10 cellular contexts compared by ENCODE assay signal in genomic region chr17:18624862-18625501, GRCh38. TPM values are rescaled to one million over a fixed set of nuclear protein-coding genes. Genes with fewer than 3 reads are reported as not detected.
DNase-seq lines count a peak whose midpoint lies in the region; ATAC-seq and TF ChIP-seq lines count a peak whose summit lies in the region.
"Not testable (repeated sequence)": the region's sequence is repeated elsewhere in the genome, so short reads cannot be mapped to it uniquely, and the experiment has no call there.
"Had no signal": no experiment of that assay in that cellular context is flagged by ENCODE, and none has a peak within 500 bp of the region (broad histone marks: within the 10 kb centered on the region; RNA-seq: fewer than 3 reads in every experiment).

No MANE protein-coding gene starts in this region.

- POLR2A ChIA-PET in Caco-2 (lab: Charles Lee), result not testable (repeated sequence)

- not testable (repeated sequence) for TF ChIP-seq CTCF in Caco-2 (IDR thresholded peaks at IDR 0.05; ENCODE audit: insufficient read depth in 1 of 2, low read depth in 1 of 2, low read length in 1 of 2, severe bottlenecking in 1 of 2, unreplicated experiment in 1 of 2); NB4 (IDR thresholded peaks at IDR 0.05; ENCODE audit: low read depth, low read length); parathyroid adenoma (IDR thresholded peaks at IDR 0.05); testis (IDR thresholded peaks at IDR 0.05)

- H3K27ac Mint-ChIP-seq in Caco-2 (ENCODE audit: unreplicated experiment) (peak overlapping the region; percentile 88), immature natural killer cell (peak overlapping the region; percentile 61 to 94 (median 86))

- ATAC-seq in GM21825 (IDR thresholded peaks at IDR 0.05; ENCODE audit: unreplicated experiment), result peak; percentile 10
- ATAC-seq in activated T-cell treated with anti-CD3 and anti-CD28 coated beads, Interleukin-2, amount 50 U/mL, for 4 hours, result peak; percentile 36 to 51

- TSS peak; percentile 82 for BruUV-seq in Caco-2 (replicated peaks; lab: Mats Ljungman, UMichigan)

- H3K9ac ChIP-seq in parathyroid adenoma, result not testable (repeated sequence)

- H3K27ac ChIP-seq in parathyroid adenoma, result not testable (repeated sequence)
- peak overlapping the region; percentile 72 to 74 for H3K27ac ChIP-seq in testis

- H3K9me3 Mint-ChIP-seq in Caco-2 (ENCODE audit: unreplicated experiment); activated T-cell treated with anti-CD3 and anti-CD28 coated beads, Interleukin-2, amount 50 U/mL, for 4 hours; immature natural killer cell: not testable (repeated sequence)

- 11 to 55% methylated on average over 9 to 16 of the region's 35 CpGs for WGBS in testis, 2 donors

- H3K36me3 Mint-ChIP-seq in Caco-2 (ENCODE audit: insufficient read depth, unreplicated experiment), result peaks cover 13% of the 10 kb centered on the region
- not testable (repeated sequence) for H3K36me3 Mint-ChIP-seq in activated T-cell treated with anti-CD3 and anti-CD28 coated beads, Interleukin-2, amount 50 U/mL, for 4 hours (ENCODE audit: insufficient read depth); immature natural killer cell

- not testable (repeated sequence) for H3K27me3 Mint-ChIP-seq in Caco-2 (ENCODE audit: insufficient read depth, unreplicated experiment); activated T-cell treated with anti-CD3 and anti-CD28 coated beads, Interleukin-2, amount 50 U/mL, for 4 hours (ENCODE audit: low read depth)
- peaks cover 4 to 19% (median 11%) of the 10 kb centered on the region in 3 donors for H3K27me3 Mint-ChIP-seq in immature natural killer cell (ENCODE audit: low read depth in 3 of 3)

- H3K4me3 ChIP-seq in Caco-2 (ENCODE audit: low read depth, low read length) (peak overlapping the region; percentile 73), NB4 (ENCODE audit: low read depth, low read length) (peak overlapping the region; percentile 75), testis (peak overlapping the region; percentile 49 to 71)
- H3K4me3 ChIP-seq in parathyroid adenoma (ENCODE audit: low read depth, low read length), result not testable (repeated sequence)

- not testable (repeated sequence) for H3K4me2 ChIP-seq in parathyroid adenoma (ENCODE audit: low read length)

- H3K9me3 ChIP-seq in Caco-2; parathyroid adenoma (ENCODE audit: control insufficient read depth, low read length); testis: not testable (repeated sequence)

- H3K79me2 ChIP-seq in parathyroid adenoma, result not testable (repeated sequence)

- DNase-seq in Caco-2 (peak; percentile 26 to 43), NB4 (ENCODE audit: low read depth) (peak; percentile 59), dermis blood vessel endothelial cell (peak; percentile 49)
- DNase-seq in activated T-cell treated with anti-CD3 and anti-CD28 coated beads, Interleukin-2, amount 50 U/mL, for 4 hours; immature natural killer cell; testis: not testable (repeated sequence)

- not testable (repeated sequence) for H3K36me3 ChIP-seq in Caco-2 (ENCODE audit: control insufficient read depth, insufficient read depth, low read length); parathyroid adenoma (ENCODE audit: control insufficient read depth, insufficient read depth, low read length); testis (ENCODE audit: low read depth, missing control alignments)

- TF ChIP-seq POLR2A in NB4 (IDR thresholded peaks at IDR 0.05; ENCODE audit: extremely low read depth, insufficient read length); testis (IDR thresholded peaks at IDR 0.05): not testable (repeated sequence)

- not testable (repeated sequence) for H3K27me3 ChIP-seq in Caco-2 (replicated peaks; ENCODE audit: control insufficient read depth, insufficient read depth, low read length); parathyroid adenoma (ENCODE audit: control insufficient read depth, insufficient read depth, low read length); testis

- intact Hi-C loops in Caco-2 (cut with micrococcal nuclease; ENCODE audit: unreplicated experiment); testis (cut with DNase I; ENCODE audit: low total_unique reads): not testable (repeated sequence)

- H3K4me3 Mint-ChIP-seq in Caco-2 (ENCODE audit: unreplicated experiment), result peak overlapping the region; percentile 85
- peak overlapping the region; percentile 87 for H3K4me3 Mint-ChIP-seq in activated T-cell treated with anti-CD3 and anti-CD28 coated beads, Interleukin-2, amount 50 U/mL, for 4 hours
- peak overlapping the region; percentile 82 to 94 (median 89) for H3K4me3 Mint-ChIP-seq in immature natural killer cell

- H2AFZ ChIP-seq in parathyroid adenoma, result peak overlapping the region; percentile 62

- CTCF ChIA-PET in Caco-2 (lab: Charles Lee), result interaction anchor here (0.7 to 1.0 kb wide), 2 partner anchors 73 to 262 kb away, joined by 3 to 6 read pairs; partner anchors contain the start of gene SHMT1

- H3K4me1 ChIP-seq in Caco-2, parathyroid adenoma, testis: not testable (repeated sequence)

- H3K4me1 Mint-ChIP-seq in Caco-2 (ENCODE audit: low read depth, unreplicated experiment), result not testable (repeated sequence)
- peaks cover 10% of the 10 kb centered on the region for H3K4me1 Mint-ChIP-seq in activated T-cell treated with anti-CD3 and anti-CD28 coated beads, Interleukin-2, amount 50 U/mL, for 4 hours (ENCODE audit: low read depth)
- peaks cover 17 to 18% of the 10 kb centered on the region in 2 donors for H3K4me1 Mint-ChIP-seq in immature natural killer cell

RNA-seq across cellular contexts. Expression of gene TBC1D28, which starts 19.2 kb away (rescaled TPM):
- total RNA-seq in Caco-2 (2022) (not detected in 2 replicates), dermis blood vessel endothelial cell (not detected in 2 replicates), testis (10 to 100 TPM; 14.8 to 29.3 TPM)
- not detected for total RNA-seq in activated T-cell treated with anti-CD3 and anti-CD28 coated beads, Interleukin-2, amount 50 U/mL, for 4 hours
- polyA plus RNA-seq in immature natural killer cell (not detected), testis (ENCODE audit: insufficient read depth, low read depth, low replicate concordance) (21.8 TPM)
- total RNA-seq: adrenal gland, GM23338 had no signal
- polyA plus RNA-seq: adrenal gland, GM23338 had no signal

RNA-seq across cellular contexts. Expression of gene FOXO3B, which starts 57.1 kb away (rescaled TPM):
- total RNA-seq in Caco-2 (2022) (7.0 and 7.3 TPM in 2 replicates), dermis blood vessel endothelial cell (3.0 and 4.1 TPM in 2 replicates), testis (10 to 100 TPM; 11.8 to 12.1 TPM)
- 10 to 100 TPM in 1 of 3 donors, 1 to 10 TPM in 2; 6.5 to 11.3 (median 9.4) TPM for total RNA-seq in activated T-cell treated with anti-CD3 and anti-CD28 coated beads, Interleukin-2, amount 50 U/mL, for 4 hours
- polyA plus RNA-seq in immature natural killer cell (1 to 10 TPM in 1 of 3 donors, not detected in 2; 4.3 TPM), testis (ENCODE audit: insufficient read depth, low read depth, low replicate concordance) (3.4 TPM)

Comparison
In these comparisons a context has a peak if more than half of its experiments do, and no peak if none do; other contexts are left out.
1. RNA of gene TBC1D28, which starts 19.2 kb away (total RNA-seq): 14.8 to 29.3 TPM in testis; not detected in Caco-2, not detected in activated T-cell treated with anti-CD3 and anti-CD28 coated beads, Interleukin-2, amount 50 U/mL, for 4 hours and not detected in dermis blood vessel endothelial cell; every median in the first group is over 10 times any median in the second.
2. Peak in every context shown above with its lines, with median percentiles within 50 percentile points of each other: H3K4me3 Mint-ChIP-seq.